ENCODE assay signal across 8 cellular contexts in the genomic region with DNA sequence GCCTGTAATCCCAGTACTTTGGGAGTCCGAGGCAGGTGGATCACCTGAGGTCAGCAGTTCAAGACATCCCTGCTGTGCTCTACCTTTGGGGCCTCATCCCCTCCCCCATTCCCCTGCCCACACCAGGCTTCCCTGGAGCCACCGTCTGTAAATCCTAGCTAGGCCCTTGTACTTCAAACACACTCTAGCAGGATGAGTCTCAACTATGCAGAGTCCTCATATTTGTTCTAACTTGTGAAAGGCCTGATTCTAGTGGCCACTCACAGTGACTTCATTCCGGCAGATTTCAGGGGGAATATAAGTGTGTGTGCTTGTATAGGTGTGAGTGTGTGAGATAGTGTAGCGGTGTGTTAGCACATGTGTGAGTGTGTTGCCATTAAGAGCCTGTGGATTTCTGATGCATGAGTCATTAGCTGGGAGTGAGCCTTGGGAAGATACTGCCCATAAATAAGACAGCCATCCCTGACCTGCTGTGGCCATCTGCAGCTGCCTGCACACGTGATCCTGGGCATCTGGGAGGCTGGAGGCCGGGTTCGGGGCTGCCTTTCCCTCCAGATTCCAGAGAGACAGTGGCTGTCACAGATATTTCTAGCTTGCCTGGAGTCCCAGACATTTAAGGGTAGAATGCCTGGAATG. TPM values are rescaled to one million over a fixed set of nuclear protein-coding genes. Genes with fewer than 3 reads are reported as not detected.
DNase-seq lines count a peak whose midpoint lies in the region; ATAC-seq and TF ChIP-seq lines count a peak whose summit lies in the region.

No MANE protein-coding gene starts in this region.

- H3K9ac ChIP-seq in HUES6 (ENCODE audit: low read length) (peak overlapping the region; percentile 6), mammary epithelial cell (ENCODE audit: insufficient read depth, low read length) (no peak overlapping the region)

- CTCF ChIA-PET in mammary epithelial cell (lab: Charles Lee; ENCODE audit: low non-redundant PET) = no interaction called here
- CTCF ChIA-PET in CD8-positive, alpha-beta T cell (lab: Charles Lee) = interaction anchor here (0.8 to 13.6 kb wide), 3 partner anchors 8 to 88 kb away, joined by 3 to 272 read pairs (median 6); no protein-coding TSS in a partner anchor

- POLR2A ChIA-PET in CD8-positive, alpha-beta T cell (lab: Charles Lee) = no interaction called here

- H3K27me3 ChIP-seq in HUES6 (ENCODE audit: control insufficient read depth, insufficient read depth, low read length) (peaks cover 38% of the 10 kb centered on the region), mammary epithelial cell (ENCODE audit: insufficient read depth, low read length) (no peaks in the 10 kb centered on the region)
- peaks cover 9% of the 10 kb centered on the region for H3K27me3 ChIP-seq in CD8-positive, alpha-beta T cell (ENCODE audit: insufficient read depth, low read length)

- no peak overlapping the region for H3K4me2 ChIP-seq in mammary epithelial cell (ENCODE audit: insufficient read depth, low read depth, low read length)

- peak overlapping the region in 5 of 6 donors; percentile 13 to 87 (median 53) for H3K27ac Mint-ChIP-seq in naive B cell
- no peak overlapping the region for H3K27ac Mint-ChIP-seq in CD8-positive, alpha-beta T cell

- WGBS in mammary epithelial cell (ENCODE audit: low coverage, missing lambda C conversion rate) = 48% methylated on average over 7 of the region's 7 CpGs

- H3K36me3 ChIP-seq in HUES6 (ENCODE audit: control insufficient read depth, insufficient read depth, low read length) = no peaks in the 10 kb centered on the region
- no peaks in the 10 kb centered on the region for H3K36me3 ChIP-seq in mammary epithelial cell (ENCODE audit: insufficient read depth, low read length)
- no peaks in the 10 kb centered on the region for H3K36me3 ChIP-seq in CD8-positive, alpha-beta T cell (ENCODE audit: insufficient read depth, low read length)

- intact Hi-C loops in mammary epithelial cell (cut with micrococcal nuclease) = loop anchor here (5.0 kb wide), 3 partner anchors 50 to 390 kb away; no protein-coding TSS in a partner anchor
- intact Hi-C loops in CD8-positive, alpha-beta T cell (cut with DNase I, micrococcal nuclease) = no loop called here

- H3K27ac ChIP-seq in HUES6 (ENCODE audit: low read depth, low read length) (no peak overlapping the region; the same call in 1 of the 2 replicates), mammary epithelial cell (ENCODE audit: insufficient read depth, low read depth, low read length) (peak overlapping the region; percentile 40)
- H3K27ac ChIP-seq in CD8-positive, alpha-beta T cell (ENCODE audit: low read depth, low read length) = no peak overlapping the region

- DNase-seq in AG09309 (ENCODE audit: low read depth) (peak; percentile 91), mammary epithelial cell (peak; percentile 84), naive B cell (no peak), NCI-H128 (lab: John Stamatoyannopoulos, UW; ENCODE audit: unreplicated experiment) (no peak), NCI-H526 (lab: John Stamatoyannopoulos, UW) (no peak)
- DNase-seq in CD8-positive, alpha-beta T cell = no peak

- in situ Hi-C loops in mammary epithelial cell (cut with MboI; ENCODE audit: low sequenced_read_pairs in 2 of 2) = no loop called here

- no peaks in the 10 kb centered on the region for H3K9me3 Mint-ChIP-seq in naive B cell
- H3K9me3 Mint-ChIP-seq in CD8-positive, alpha-beta T cell = no peaks in the 10 kb centered on the region

- dilution Hi-C loops in mammary epithelial cell (cut with HindIII; ENCODE audit: low sequenced_read_pairs) = loop anchor here (5.0 kb wide), 4 partner anchors 35 to 95 kb away; partner anchors contain the start of genes ATP5MK, CALHM2 and PDCD11

- no peaks in the 10 kb centered on the region for H3K9me3 ChIP-seq in HUES6 (ENCODE audit: control insufficient read depth, insufficient read depth, low read depth, low read length)
- no peaks in the 10 kb centered on the region for H3K9me3 ChIP-seq in mammary epithelial cell (replicated peaks; ENCODE audit: insufficient read depth, low read length)
- no peaks in the 10 kb centered on the region for H3K9me3 ChIP-seq in CD8-positive, alpha-beta T cell (ENCODE audit: low read length)

- H3K4me3 Mint-ChIP-seq in naive B cell = peak overlapping the region in 5 of 8 donors; percentile 5 to 84 (median 77)
- no peak overlapping the region for H3K4me3 Mint-ChIP-seq in CD8-positive, alpha-beta T cell

- H2AFZ ChIP-seq in mammary epithelial cell (ENCODE audit: low read depth, low read length) = no peak overlapping the region

- H3K79me2 ChIP-seq in mammary epithelial cell (ENCODE audit: insufficient read depth, low read length) = no peaks in the 10 kb centered on the region

- H3K4me3 ChIP-seq in AG09309 (ENCODE audit: control insufficient read depth, low read depth, low read length) (no peak overlapping the region), HUES6 (ENCODE audit: low read depth, low read length) (no peak overlapping the region; the same call in 1 of the 2 replicates), mammary epithelial cell (replicated peaks in 1 of 3; ENCODE audit: insufficient read depth in 1 of 3, low read depth in 2 of 3, low read length in 3 of 3) (no peak overlapping the region)
- H3K4me3 ChIP-seq in CD8-positive, alpha-beta T cell (ENCODE audit: low read depth, low read length) = no peak overlapping the region

- H3K27me3 Mint-ChIP-seq in naive B cell = peaks cover 29 to 50% (median 46%) of the 10 kb centered on the region in 3 donors
- H3K27me3 Mint-ChIP-seq in CD8-positive, alpha-beta T cell (ENCODE audit: low read depth) = peaks cover 22% of the 10 kb centered on the region

- H4K20me1 ChIP-seq in mammary epithelial cell (ENCODE audit: insufficient read depth, low read length) = no peaks in the 10 kb centered on the region

- ATAC-seq in naive B cell (ENCODE audit: low read depth in 2 of 2) (no peak), GM19455 (IDR thresholded peaks at IDR 0.05; ENCODE audit: unreplicated experiment) (no peak)
- ATAC-seq in CD8-positive, alpha-beta T cell = no peak

- H3K4me1 ChIP-seq in HUES6 (ENCODE audit: control insufficient read depth, insufficient read depth, low read length) = peaks cover 26% of the 10 kb centered on the region
- peaks cover 40% of the 10 kb centered on the region for H3K4me1 ChIP-seq in mammary epithelial cell (ENCODE audit: insufficient read depth, low read length)
- peaks cover 24% of the 10 kb centered on the region for H3K4me1 ChIP-seq in CD8-positive, alpha-beta T cell (ENCODE audit: insufficient read depth, low read length)

- H3K36me3 Mint-ChIP-seq in naive B cell = no peaks in the 10 kb centered on the region
- H3K36me3 Mint-ChIP-seq in CD8-positive, alpha-beta T cell = no peaks in the 10 kb centered on the region

- BruUV-seq in mammary epithelial cell (replicated peaks; lab: Mats Ljungman, UMichigan) = no TSS peak

- H3K4me1 Mint-ChIP-seq in naive B cell = peaks cover 23 to 37% (median 36%) of the 10 kb centered on the region in 3 donors
- H3K4me1 Mint-ChIP-seq in CD8-positive, alpha-beta T cell (ENCODE audit: low read depth) = peaks cover 25% of the 10 kb centered on the region

- no peak for TF ChIP-seq CTCF in AG09309 (IDR thresholded peaks at IDR 0.05; ENCODE audit: control insufficient read depth, insufficient read depth, low read depth, low read length, missing control alignments)
- TF ChIP-seq CTCF in mammary epithelial cell (conservative IDR thresholded peaks at IDR 0.05 in 1 of 2, IDR thresholded peaks at IDR 0.05 in 1 of 2; ENCODE audit: extremely low read depth in 1 of 2, insufficient read depth in 1 of 2, low read depth in 1 of 2, low read length in 2 of 2) = no peak
- TF ChIP-seq CTCF in CD8-positive, alpha-beta T cell (IDR thresholded peaks at IDR 0.05) = no peak

RNA-seq across cellular contexts. Expression of gene NEURL1, which starts 1.7 kb away (rescaled TPM):
- 1 to 10 TPM in 1 of 2 donors, under 1 TPM in 1; 0.50 to 1.1 TPM for total RNA-seq in mammary epithelial cell
- polyA plus RNA-seq in mammary epithelial cell = 0.10 TPM
- polyA minus RNA-seq in mammary epithelial cell = not detected
- under 1 TPM; 0.21 to 0.83 (median 0.33) TPM for polyA plus RNA-seq in naive B cell (ENCODE audit: low read depth in 6 of 6)
- under 1 TPM; 0.47 to 0.95 TPM for total RNA-seq in CD8-positive, alpha-beta T cell

RNA-seq across cellular contexts. Expression of gene CALHM3, which starts 12.8 kb away (rescaled TPM):
- total RNA-seq in mammary epithelial cell = not detected
- polyA plus RNA-seq in mammary epithelial cell = not detected
- not detected for polyA minus RNA-seq in mammary epithelial cell
- not detected for polyA plus RNA-seq in naive B cell (ENCODE audit: low read depth in 6 of 6)
- not detected for total RNA-seq in CD8-positive, alpha-beta T cell

RNA-seq across cellular contexts. Expression of gene CALHM1, which starts 33.1 kb away (rescaled TPM):
- not detected for total RNA-seq in mammary epithelial cell
- polyA plus RNA-seq in mammary epithelial cell (not detected), naive B cell (ENCODE audit: low read depth in 6 of 6) (not detected)
- not detected for polyA minus RNA-seq in mammary epithelial cell
- total RNA-seq in CD8-positive, alpha-beta T cell = not detected

RNA-seq across cellular contexts. Expression of gene CALHM2, which starts 39.7 kb away (rescaled TPM):
- 1 to 10 TPM; 3.2 to 4.8 TPM for total RNA-seq in mammary epithelial cell
- 7.9 TPM for polyA plus RNA-seq in mammary epithelial cell
- 5.7 TPM for polyA minus RNA-seq in mammary epithelial cell
- polyA plus RNA-seq in naive B cell (ENCODE audit: low read depth in 6 of 6) = 1 to 10 TPM in 2 of 6 donors, under 1 TPM in 3, not detected in 1; 0.39 to 2.3 (median 1.00) TPM
- total RNA-seq in CD8-positive, alpha-beta T cell = 1 to 10 TPM; 1.6 to 1.7 TPM

Comparison
In these comparisons a context has a peak if more than half of its experiments do, and no peak if none do; other contexts are left out.
1. DNase-seq: peak in AG09309 (single experiment) and mammary epithelial cell (single experiment); none in naive B cell (single experiment), CD8-positive, alpha-beta T cell (0 of 7), NCI-H128 (single experiment) and NCI-H526 (0 of 2).